ENCODE assay signal across 35 cellular contexts in genomic region chr6:160197662-160198061, GRCh38.
DNase-seq lines count a peak whose midpoint lies in the region; ATAC-seq, FAIRE-seq and TF ChIP-seq lines count a peak whose summit lies in the region.
"Had no signal": no experiment of that assay in that cellular context is flagged by ENCODE, and none has a peak within 500 bp of the region (broad histone marks: within the 10 kb centered on the region; RNA-seq: fewer than 3 reads in every experiment).

No MANE protein-coding gene starts in this region.

- H3K36me3 ChIP-seq in HepG2 (replicated peaks in 1 of 2; ENCODE audit: control insufficient read depth in 1 of 2, insufficient read depth in 2 of 2, low read length in 2 of 2) (no peaks in the 10 kb centered on the region), right lobe of liver (no peaks in the 10 kb centered on the region)
- H3K36me3 ChIP-seq: BE2C; BLaER1; BLaER1 treated with 17β-estradiol and CSF1 and Interleukin-3, amounts not matched to agents 10 nM and 100 nM had no signal

- FAIRE-seq in HepG2 (lab: Jason Lieb, UNC) = no peak
- FAIRE-seq: A204.1, A549, D721Med had no signal

- TF ChIP-seq EP300 in HepG2 (IDR thresholded peaks at IDR 0.05; ENCODE audit: low read depth in 2 of 2, low read length in 2 of 2) (no peak), HepG2 (CRISPR knock-in tag; IDR thresholded peaks at IDR 0.05; ENCODE audit: borderline replicate concordance) (no peak)

- BruUV-seq in HepG2 (replicated peaks; lab: Mats Ljungman, UMichigan) = no TSS peak

- peaks cover 10% of the 10 kb centered on the region for H3K4me1 ChIP-seq in HepG2 (ENCODE audit: insufficient read depth, low read length)
- H3K4me1 ChIP-seq in right lobe of liver = no peaks in the 10 kb centered on the region
- H3K4me1 ChIP-seq: BE2C, BLaER1 had no signal

- H3K4me3 Mint-ChIP-seq in progenitor cell of endocrine pancreas (ENCODE audit: low read depth) = no peak overlapping the region
- H3K4me3 Mint-ChIP-seq: B cell; CD14-positive monocyte; CD4-positive, alpha-beta memory T cell; CD4-positive, alpha-beta T cell; CD4-positive, CD25-positive, alpha-beta regulatory T cell; CD8-positive, alpha-beta memory T cell; CD8-positive, alpha-beta T cell had no signal

- H3K27ac ChIP-seq in HepG2 (ENCODE audit: extremely low read length, insufficient read depth, low read length) = no peak overlapping the region
- H3K27ac ChIP-seq in right lobe of liver = no peak overlapping the region
- peak overlapping the region; percentile 90 for H3K27ac ChIP-seq in VCaP
- no peak overlapping the region for H3K27ac ChIP-seq in dorsolateral prefrontal cortex
- H3K27ac ChIP-seq: 22Rv1; BLaER1; BLaER1 treated with 17β-estradiol and CSF1 and Interleukin-3, amounts not matched to agents 10 nM and 100 nM; C4-2B had no signal

- H3K27ac Mint-ChIP-seq in progenitor cell of endocrine pancreas = peak overlapping the region; percentile 29
- H3K27ac Mint-ChIP-seq: B cell; CD14-positive monocyte; CD4-positive, alpha-beta memory T cell; CD4-positive, alpha-beta T cell; CD4-positive, CD25-positive, alpha-beta regulatory T cell; CD8-positive, alpha-beta memory T cell; CD8-positive, alpha-beta T cell had no signal

- H3K9ac ChIP-seq in HepG2 (ENCODE audit: insufficient read depth, low read depth, low read length) = no peak overlapping the region
- H3K9ac ChIP-seq: BLaER1; BLaER1 treated with 17β-estradiol and CSF1 and Interleukin-3, amounts not matched to agents 10 nM and 100 nM had no signal

- peaks cover 33% of the 10 kb centered on the region for H3K9me3 Mint-ChIP-seq in progenitor cell of endocrine pancreas (ENCODE audit: low read depth)

- H4K20me1 ChIP-seq in HepG2 (ENCODE audit: insufficient read depth, low read length) = no peaks in the 10 kb centered on the region
- H4K20me1 ChIP-seq: BLaER1; BLaER1 treated with 17β-estradiol and CSF1 and Interleukin-3, amounts not matched to agents 10 nM and 100 nM had no signal

- no peak for TF ChIP-seq POLR2A in HepG2 (IDR thresholded peaks at IDR 0.05; ENCODE audit: insufficient read depth in 1 of 2, low read depth in 2 of 2, low read length in 2 of 2)
- no peak for TF ChIP-seq POLR2A in right lobe of liver (IDR thresholded peaks at IDR 0.05)

- DNase-seq in HepG2 (ENCODE audit: low spot score) (no peak), right lobe of liver (no peak), progenitor cell of endocrine pancreas (ENCODE audit: low spot score, unreplicated experiment) (no peak), T-helper 2 cell (no peak), dorsolateral prefrontal cortex (no peak)
- DNase-seq: 8988T; ACHN; AML-193; BE2C; C1 segment of cervical spinal cord; Caco-2; Calu3; CD4-positive, alpha-beta memory T cell; CD4-positive, alpha-beta T cell; CD4-positive, CD25-positive, alpha-beta regulatory T cell; CD8-positive, alpha-beta memory T cell; CD8-positive, alpha-beta T cell; COR-L47; DMS 273 treated with DMSO at 0.1 percent for 48 hours; DMS153; DMS53; DMS79; DMS79 treated with DMSO at 0.1 percent for 48 hours; DND-41; EL had no signal

- POLR2A ChIA-PET in HepG2 (lab: Yijun Ruan, JAX) = no interaction called here

- H3K36me3 Mint-ChIP-seq in progenitor cell of endocrine pancreas (ENCODE audit: insufficient read depth) = peaks cover 3% of the 10 kb centered on the region
- H3K36me3 Mint-ChIP-seq: CD14-positive monocyte; CD8-positive, alpha-beta T cell had no signal

- no peak overlapping the region for H2AFZ ChIP-seq in HepG2 (ENCODE audit: low read length)

- TF ChIP-seq RAD21 in HepG2 (CRISPR knock-in tag; IDR thresholded peaks at IDR 0.05) = no peak

- H3K27me3 ChIP-seq in HepG2 (ENCODE audit: control insufficient read depth in 1 of 2, insufficient read depth in 2 of 2, low read length in 2 of 2) = 0 out of 5 replicates have a peak, but pooled peaks cover 0 to 4% of the 10 kb centered on the region in 2 experiments
- no peaks in the 10 kb centered on the region for H3K27me3 ChIP-seq in right lobe of liver
- H3K27me3 ChIP-seq in dorsolateral prefrontal cortex = peaks cover 0 to 13% (median 0%) of the 10 kb centered on the region in 45 donors
- H3K27me3 ChIP-seq: BE2C; BLaER1; BLaER1 treated with 17β-estradiol and CSF1 and Interleukin-3, amounts not matched to agents 10 nM and 100 nM had no signal

- TF ChIP-seq CTCF in HepG2 (CRISPR knock-in tag; IDR thresholded peaks at IDR 0.05) = no peak
- no peak for TF ChIP-seq CTCF in right lobe of liver (IDR thresholded peaks at IDR 0.05)
- no peak for TF ChIP-seq CTCF in VCaP (conservative IDR thresholded peaks at IDR 0.05)
- no peak for TF ChIP-seq CTCF in progenitor cell of endocrine pancreas (IDR thresholded peaks at IDR 0.05; ENCODE audit: unreplicated experiment)
- no peak for TF ChIP-seq CTCF in dorsolateral prefrontal cortex (IDR thresholded peaks at IDR 0.05 in 54 of 56, conservative IDR thresholded peaks at IDR 0.05 in 2 of 56; ENCODE audit: low read depth in 1 of 56, partially characterized antibody in 56 of 56)

- ATAC-seq in HepG2 (no peak), right lobe of liver (no peak)
- ATAC-seq: CD8-positive, alpha-beta T cell had no signal

- H3K4me3 ChIP-seq in HepG2 (replicated peaks in 1 of 3; ENCODE audit: insufficient read depth in 1 of 3, low read depth in 2 of 3, low read length in 3 of 3) (no peak overlapping the region), right lobe of liver (no peak overlapping the region), dorsolateral prefrontal cortex (no peak overlapping the region)
- H3K4me3 ChIP-seq: A549; BLaER1; BLaER1 treated with 17β-estradiol and CSF1 and Interleukin-3, amounts not matched to agents 10 nM and 100 nM had no signal

- in situ Hi-C loops in HepG2 (cut with HindIII; ENCODE audit: extremely low pct_ligation_motif_present, low pct_unique_long_range_greater_than_20kb) = no loop called here

- H3K4me2 ChIP-seq in HepG2 (ENCODE audit: low read depth, low read length) = no peak overlapping the region
- H3K4me2 ChIP-seq: BLaER1 had no signal

- no peaks in the 10 kb centered on the region for H3K79me2 ChIP-seq in HepG2 (ENCODE audit: insufficient read depth, low read length)

- intact Hi-C loops in HepG2 (cut with micrococcal nuclease; ENCODE audit: unreplicated experiment) (no loop called here), right lobe of liver (cut with DNase I) (no loop called here), dorsolateral prefrontal cortex (cut with DNase I) (no loop called here)

- peaks cover 30% of the 10 kb centered on the region for H3K9me3 ChIP-seq in HepG2 (ENCODE audit: low read length)
- peaks cover 0 to 9% (median 4%) of the 10 kb centered on the region in 4 donors for H3K9me3 ChIP-seq in right lobe of liver
- H3K9me3 ChIP-seq: BE2C had no signal

- peaks cover 27% of the 10 kb centered on the region for H3K4me1 Mint-ChIP-seq in progenitor cell of endocrine pancreas (ENCODE audit: low read depth)
- H3K4me1 Mint-ChIP-seq: B cell; CD14-positive monocyte; CD4-positive, alpha-beta memory T cell; CD4-positive, CD25-positive, alpha-beta regulatory T cell; CD8-positive, alpha-beta memory T cell had no signal

- CTCF ChIA-PET in HepG2 (lab: Yijun Ruan, JAX; ENCODE audit: low intra/inter-chr PET ratio, low total read pairs) = no interaction called here

- H3K27me3 Mint-ChIP-seq in progenitor cell of endocrine pancreas = no peaks in the 10 kb centered on the region

TF ChIP-seq in HepG2, 621 proteins besides CTCF, POLR2A, EP300 and RAD21:
- TF ChIP-seq HMGXB3 (CRISPR knock-in tag; IDR thresholded peaks at IDR 0.05; ENCODE audit: borderline replicate concordance) (no peak), ZNF160 (CRISPR knock-in tag; IDR thresholded peaks at IDR 0.05) (peak; percentile 98), HNRNPK (IDR thresholded peaks at IDR 0.05; ENCODE audit: low read depth, low read length, poor library complexity, severe bottlenecking) (peak; percentile 20)
